ENCODE assay signal across 1 cellular context in genomic region chr3:132592211-132592610, GRCh38.
TF ChIP-seq lines count a peak whose summit lies in the region.

No MANE protein-coding gene starts in this region.

TF ChIP-seq in SK-N-SH, 30 proteins besides CTCF, POLR2A, EP300 and RAD21 (continued from another document):
- TF ChIP-seq ZBTB33 (IDR thresholded peaks at IDR 0.05; ENCODE audit: borderline replicate concordance, low read depth), result no peak
- TF ChIP-seq TEAD4 (IDR thresholded peaks at IDR 0.05; ENCODE audit: borderline replicate concordance, insufficient read depth), result no peak
- TF ChIP-seq RFX5 (IDR thresholded peaks at IDR 0.05; ENCODE audit: low read length), result no peak
- TF ChIP-seq CHD2 (IDR thresholded peaks at IDR 0.05; ENCODE audit: low read length, partially characterized antibody), result no peak
- TF ChIP-seq FOXM1 (IDR thresholded peaks at IDR 0.05; ENCODE audit: low read depth), result no peak
- TF ChIP-seq JUND (IDR thresholded peaks at IDR 0.05), result no peak
- no peak for TF ChIP-seq SIN3A (IDR thresholded peaks at IDR 0.05; ENCODE audit: borderline replicate concordance, low read depth, low read length)
- TF ChIP-seq NRF1 (IDR thresholded peaks at IDR 0.05; ENCODE audit: low read depth, low read length), result no peak
- TF ChIP-seq GATA2 (CRISPR knock-in tag; IDR thresholded peaks at IDR 0.05), result no peak
- TF ChIP-seq MEF2A (IDR thresholded peaks at IDR 0.05; ENCODE audit: borderline replicate concordance, low read depth), result no peak
- no peak for TF ChIP-seq FOXJ3 (CRISPR knock-in tag; IDR thresholded peaks at IDR 0.05)
- TF ChIP-seq RXRA (IDR thresholded peaks at IDR 0.05; ENCODE audit: borderline replicate concordance, low read depth), result no peak
- peak; percentile 22; the same call in 1 of the 2 replicates for TF ChIP-seq POLR2AphosphoS5 (IDR thresholded peaks at IDR 0.05; ENCODE audit: low read depth, low read length)
- TF ChIP-seq YY1 (IDR thresholded peaks at IDR 0.05; ENCODE audit: low read depth), result no peak
- TF ChIP-seq FOSL2 (IDR thresholded peaks at IDR 0.05; ENCODE audit: borderline replicate concordance, low read depth), result no peak
- TF ChIP-seq MXI1 (IDR thresholded peaks at IDR 0.05; ENCODE audit: low read depth, low read length), result no peak
- peak; percentile 73 for TF ChIP-seq TCF12 (IDR thresholded peaks at IDR 0.05)
- TF ChIP-seq EZH2phosphoT487 (IDR thresholded peaks at IDR 0.05; ENCODE audit: borderline replicate concordance, low read depth), result no peak
